Comparison of ENCODE assay signal across 28 cellular contexts in the genomic region with DNA sequence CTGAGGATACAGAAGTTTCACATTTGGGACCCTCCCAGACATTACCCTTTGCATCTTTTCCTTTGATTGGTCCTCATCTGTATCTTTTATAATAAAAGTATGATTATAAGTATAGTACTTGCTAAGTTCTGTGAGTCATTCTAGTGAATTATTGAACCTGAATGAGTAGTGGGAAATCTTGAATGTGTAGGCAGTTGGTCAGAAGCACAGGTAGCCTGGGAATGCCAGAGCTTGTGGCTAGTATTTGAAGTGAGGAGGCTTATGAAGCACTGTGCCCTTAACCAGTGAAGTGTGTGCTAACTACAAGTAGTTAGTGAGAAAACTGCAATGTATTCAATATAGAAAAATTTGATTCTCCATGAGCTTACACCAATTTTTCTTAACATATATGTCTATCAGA.
"Had no signal": no experiment of that assay in that cellular context is flagged by ENCODE, and none has a peak within 500 bp of the region (broad histone marks: within the 10 kb centered on the region; RNA-seq: fewer than 3 reads in every experiment).

No MANE protein-coding gene starts in this region.

- H3K27ac ChIP-seq: colonic mucosa, epithelial cell of prostate, esophagus squamous epithelium, gastroesophageal sphincter, heart right ventricle, left lung, lower lobe of right lung had no signal

- H3K27me3 Mint-ChIP-seq: dendritic cell treated with granulocyte-macrophage colony-stimulating factor and Interleukin-4, amounts not matched to agents 40 ng/mL and 50 ng/mL, for 4 days; effector memory CD8-positive, alpha-beta T cell; naive B cell had no signal

- H3K4me3 Mint-ChIP-seq: dendritic cell treated with granulocyte-macrophage colony-stimulating factor and Interleukin-4, amounts not matched to agents 40 ng/mL and 50 ng/mL, for 4 days; effector memory CD8-positive, alpha-beta T cell; endodermal cell; mesothelial cell of epicardium; naive B cell had no signal

- H3K4me3 ChIP-seq: colonic mucosa, esophagus squamous epithelium, gastroesophageal sphincter, heart right ventricle, left lung, lower lobe of right lung, mucosa of descending colon had no signal

- H3K4me1 Mint-ChIP-seq: endodermal cell, mesothelial cell of epicardium, naive B cell had no signal

- H3K4me1 ChIP-seq: colonic mucosa, gastroesophageal sphincter, heart right ventricle, left lung, lower lobe of right lung had no signal

- H3K36me3 ChIP-seq: colonic mucosa, esophagus squamous epithelium, gastroesophageal sphincter, heart right ventricle, left lung, lower lobe of right lung had no signal

- FAIRE-seq: endometrium, frontal cortex, islet of Langerhans, keratinocyte had no signal

- ATAC-seq: effector memory CD8-positive, alpha-beta T cell; esophagus mucosa; gastroesophageal sphincter; heart right ventricle; left cardiac atrium; left lung; left ventricle myocardium superior; lower lobe of right lung; mucosa of descending colon had no signal

- H3K27ac Mint-ChIP-seq: dendritic cell treated with granulocyte-macrophage colony-stimulating factor and Interleukin-4, amounts not matched to agents 40 ng/mL and 50 ng/mL, for 4 days; effector memory CD8-positive, alpha-beta T cell; endodermal cell; mesothelial cell of epicardium; naive B cell had no signal

- H3K36me3 Mint-ChIP-seq: mesothelial cell of epicardium, naive B cell had no signal

- DNase-seq: colonic mucosa; cortex of kidney; effector CD8-positive, alpha-beta T cell; effector memory CD8-positive, alpha-beta T cell; endodermal cell; erythroblast; esophagus squamous epithelium; foreskin fibroblast; glutamatergic neuron; head of caudate nucleus; heart right ventricle; hippocampal formation; left cardiac atrium; left lung; left ventricle myocardium superior; lower lobe of right lung; mesenchymal stem cell; mucosa of descending colon; naive B cell had no signal

- H3K27me3 ChIP-seq: colonic mucosa, esophagus squamous epithelium, gastroesophageal sphincter, heart right ventricle, left lung had no signal

- H3K9me3 Mint-ChIP-seq: endodermal cell, mesothelial cell of epicardium had no signal
